Comparison of ENCODE assay signal across 8 cellular contexts in genomic region chrX:153974003-153974725, GRCh38. TPM values are rescaled to one million over a fixed set of nuclear protein-coding genes. Genes with fewer than 3 reads are reported as not detected.
DNase-seq lines count a peak whose midpoint lies in the region; ATAC-seq and TF ChIP-seq lines count a peak whose summit lies in the region.

No MANE protein-coding gene starts in this region.

- no peaks in the 10 kb centered on the region for H3K9me3 ChIP-seq in left lung

- intact Hi-C loops in activated CD4-positive, alpha-beta T cell treated with anti-CD3 and anti-CD28 coated beads for 36 hours (cut with DNase I, micrococcal nuclease): loop anchor here (5.0 to 10.0 kb wide), 4 partner anchors 48 to 788 kb away; partner anchors contain the start of genes ATP6AP1 (in 1 of the 2), DKC1 (in 1 of the 2), EMD (in 1 of the 2) and FLNA (in 1 of the 2)
- intact Hi-C loops in activated CD8-positive, alpha-beta T cell treated with anti-CD3 and anti-CD28 coated beads for 36 hours (cut with micrococcal nuclease): no loop called here
- intact Hi-C loops in left lung (cut with DNase I): no loop called here

- no peaks in the 10 kb centered on the region for H3K36me3 ChIP-seq in left lung

- H3K27me3 ChIP-seq in left lung: no peaks in the 10 kb centered on the region

- H3K4me3 ChIP-seq in left lung: peak overlapping the region in 1 of 2 donors; percentile 72

- ATAC-seq in activated CD4-positive, alpha-beta T cell treated with anti-CD3 and anti-CD28 coated beads for 36 hours: no peak
- no peak for ATAC-seq in activated CD8-positive, alpha-beta T cell treated with anti-CD3 and anti-CD28 coated beads for 36 hours
- no peak for ATAC-seq in left lung
- ATAC-seq in GM18858 (IDR thresholded peaks at IDR 0.05; ENCODE audit: unreplicated experiment): no peak
- ATAC-seq in GM19035 (IDR thresholded peaks at IDR 0.05; ENCODE audit: unreplicated experiment): no peak

- no peaks in the 10 kb centered on the region for H3K9me3 Mint-ChIP-seq in activated CD4-positive, alpha-beta T cell treated with anti-CD3 and anti-CD28 coated beads for 36 hours (ENCODE audit: low read depth)
- H3K9me3 Mint-ChIP-seq in activated CD8-positive, alpha-beta T cell treated with anti-CD3 and anti-CD28 coated beads for 36 hours: no peaks in the 10 kb centered on the region

- no peak for TF ChIP-seq CTCF in activated CD8-positive, alpha-beta T cell treated with anti-CD3 and anti-CD28 coated beads for 36 hours (IDR thresholded peaks at IDR 0.05)
- no peak for TF ChIP-seq CTCF in left lung (IDR thresholded peaks at IDR 0.05)
- no peak for TF ChIP-seq CTCF in GM10248 (IDR thresholded peaks at IDR 0.05; ENCODE audit: control extremely low read depth, extremely low read depth, low read depth, missing control alignments)

- peak overlapping the region; percentile 88 for H3K4me3 Mint-ChIP-seq in activated CD4-positive, alpha-beta T cell treated with anti-CD3 and anti-CD28 coated beads for 36 hours
- peak overlapping the region; percentile 88 for H3K4me3 Mint-ChIP-seq in activated CD8-positive, alpha-beta T cell treated with anti-CD3 and anti-CD28 coated beads for 36 hours

- H3K27ac Mint-ChIP-seq in activated CD4-positive, alpha-beta T cell treated with anti-CD3 and anti-CD28 coated beads for 36 hours: peak overlapping the region; percentile 97
- H3K27ac Mint-ChIP-seq in activated CD8-positive, alpha-beta T cell treated with anti-CD3 and anti-CD28 coated beads for 36 hours: peak overlapping the region; percentile 98

- no peaks in the 10 kb centered on the region for H3K27me3 Mint-ChIP-seq in activated CD4-positive, alpha-beta T cell treated with anti-CD3 and anti-CD28 coated beads for 36 hours
- no peaks in the 10 kb centered on the region for H3K27me3 Mint-ChIP-seq in activated CD8-positive, alpha-beta T cell treated with anti-CD3 and anti-CD28 coated beads for 36 hours

- CTCF ChIA-PET in activated CD4-positive, alpha-beta T cell treated with anti-CD3 and anti-CD28 coated beads for 36 hours (lab: Charles Lee): interaction anchor here (0.6 to 1.1 kb wide), 4 partner anchors 10 to 567 kb away, joined by 3 to 4 read pairs (median 3); no protein-coding TSS in a partner anchor
- CTCF ChIA-PET in activated CD8-positive, alpha-beta T cell treated with anti-CD3 and anti-CD28 coated beads for 36 hours (lab: Charles Lee): interaction anchor here (0.9 to 1.3 kb wide), 2 partner anchors 39 to 40 kb away, joined by 3 to 4 read pairs; no protein-coding TSS in a partner anchor
- CTCF ChIA-PET in GM10248 (lab: Yijun Ruan, JAX): interaction anchor here (1.1 to 2.3 kb wide), 3 partner anchors 9 to 39 kb away, joined by 3 to 8 read pairs (median 4); no protein-coding TSS in a partner anchor

- POLR2A ChIA-PET in activated CD4-positive, alpha-beta T cell treated with anti-CD3 and anti-CD28 coated beads for 36 hours (lab: Charles Lee): interaction anchor here (0.9 kb wide), 1 partner anchor 11 kb away, joined by 3 read pairs; no protein-coding TSS in a partner anchor
- POLR2A ChIA-PET in activated CD8-positive, alpha-beta T cell treated with anti-CD3 and anti-CD28 coated beads for 36 hours (lab: Charles Lee): interaction anchor here (0.7 to 12.0 kb wide), 6 partner anchors 7 to 353 kb away, joined by 3 to 105 read pairs (median 13); partner anchors contain the start of gene ARHGAP4
- POLR2A ChIA-PET in GM10248 (lab: Yijun Ruan, JAX): no interaction called here

- H3K4me1 Mint-ChIP-seq in activated CD4-positive, alpha-beta T cell treated with anti-CD3 and anti-CD28 coated beads for 36 hours: peaks cover 16% of the 10 kb centered on the region
- peaks cover 15% of the 10 kb centered on the region for H3K4me1 Mint-ChIP-seq in activated CD8-positive, alpha-beta T cell treated with anti-CD3 and anti-CD28 coated beads for 36 hours (ENCODE audit: low read depth)

- H3K36me3 Mint-ChIP-seq in activated CD4-positive, alpha-beta T cell treated with anti-CD3 and anti-CD28 coated beads for 36 hours (ENCODE audit: low read depth): peaks cover 14% of the 10 kb centered on the region
- peaks cover 21% of the 10 kb centered on the region for H3K36me3 Mint-ChIP-seq in activated CD8-positive, alpha-beta T cell treated with anti-CD3 and anti-CD28 coated beads for 36 hours (ENCODE audit: low read depth)

- no peak for DNase-seq in activated CD4-positive, alpha-beta T cell treated with anti-CD3 and anti-CD28 coated beads for 36 hours
- no peak for DNase-seq in activated CD4-positive, alpha-beta T cell treated with anti-CD3 and anti-CD28 coated beads for 1 hour
- no peak for DNase-seq in activated CD8-positive, alpha-beta T cell treated with anti-CD3 and anti-CD28 coated beads for 36 hours
- DNase-seq in left lung (peak in 1 of 2 donors; percentile 56), GM10248 (ENCODE audit: extremely low spot score) (no peak)

- peaks cover 4 to 23% of the 10 kb centered on the region in 2 donors for H3K4me1 ChIP-seq in left lung

- H3K27ac ChIP-seq in left lung (peak overlapping the region; percentile 98 to 99), temporal lobe (ENCODE audit: low read depth, low read length) (peak overlapping the region; percentile 69)

RNA-seq across cellular contexts. Expression of gene TMEM187, which starts 1.6 kb away (rescaled TPM):
- 1 to 10 TPM; 4.4 to 5.4 TPM for total RNA-seq in activated CD4-positive, alpha-beta T cell treated with anti-CD3 and anti-CD28 coated beads for 36 hours
- total RNA-seq in activated CD8-positive, alpha-beta T cell treated with anti-CD3 and anti-CD28 coated beads for 36 hours: 1 to 10 TPM; 4.4 to 4.5 TPM
- total RNA-seq in left lung: 10 to 100 TPM in 1 of 2 donors, 1 to 10 TPM in 1; 8.8 to 13.5 TPM
- 1.7 TPM for total RNA-seq in temporal lobe

RNA-seq across cellular contexts. Expression of gene HCFC1, which starts 2.5 kb away (rescaled TPM):
- 100 to 1,000 TPM in 1 of 2 experiments, 10 to 100 TPM in 1; 99.5 to 147 TPM for total RNA-seq in activated CD4-positive, alpha-beta T cell treated with anti-CD3 and anti-CD28 coated beads for 36 hours
- total RNA-seq in activated CD8-positive, alpha-beta T cell treated with anti-CD3 and anti-CD28 coated beads for 36 hours: 100 to 1,000 TPM; 115 to 116 TPM
- 10 to 100 TPM; 46.6 to 58.1 TPM for total RNA-seq in left lung
- 20.4 TPM for total RNA-seq in temporal lobe

RNA-seq across cellular contexts. Expression of gene RENBP, which starts 29.7 kb away (rescaled TPM):
- total RNA-seq in activated CD4-positive, alpha-beta T cell treated with anti-CD3 and anti-CD28 coated beads for 36 hours: 1 to 10 TPM; 6.0 to 8.1 TPM
- 10 to 100 TPM; 14.3 to 15.8 TPM for total RNA-seq in activated CD8-positive, alpha-beta T cell treated with anti-CD3 and anti-CD28 coated beads for 36 hours
- 10 to 100 TPM; 44.7 to 62.1 TPM for total RNA-seq in left lung
- total RNA-seq in temporal lobe: 1.5 TPM

RNA-seq across cellular contexts. Expression of gene NAA10, which starts 39.3 kb away (rescaled TPM):
- 100 to 1,000 TPM; 108 to 115 TPM for total RNA-seq in activated CD4-positive, alpha-beta T cell treated with anti-CD3 and anti-CD28 coated beads for 36 hours
- total RNA-seq in activated CD8-positive, alpha-beta T cell treated with anti-CD3 and anti-CD28 coated beads for 36 hours: 100 to 1,000 TPM; 123 to 136 TPM
- total RNA-seq in left lung (100 to 1,000 TPM in 1 of 2 donors, 10 to 100 TPM in 1; 87.5 to 105 TPM), temporal lobe (18.7 TPM)

RNA-seq across cellular contexts. Expression of gene IRAK1, which starts 45.5 kb away (rescaled TPM):
- total RNA-seq in activated CD4-positive, alpha-beta T cell treated with anti-CD3 and anti-CD28 coated beads for 36 hours: 10 to 100 TPM; 84.3 to 93.6 TPM
- total RNA-seq in activated CD8-positive, alpha-beta T cell treated with anti-CD3 and anti-CD28 coated beads for 36 hours: 100 to 1,000 TPM; 134 to 136 TPM
- total RNA-seq in left lung: 100 to 1,000 TPM in 1 of 2 donors, 10 to 100 TPM in 1; 92.1 to 172 TPM
- 10.6 TPM for total RNA-seq in temporal lobe

Comparison
In these comparisons a context has a peak if more than half of its experiments do, and no peak if none do; other contexts are left out.
1. intact Hi-C loops: an anchor here in activated CD4-positive, alpha-beta T cell treated with anti-CD3 and anti-CD28 coated beads for 36 hours (5.0 to 10.0 kb wide); none called in activated CD8-positive, alpha-beta T cell treated with anti-CD3 and anti-CD28 coated beads for 36 hours and left lung.